In the genomic region with DNA sequence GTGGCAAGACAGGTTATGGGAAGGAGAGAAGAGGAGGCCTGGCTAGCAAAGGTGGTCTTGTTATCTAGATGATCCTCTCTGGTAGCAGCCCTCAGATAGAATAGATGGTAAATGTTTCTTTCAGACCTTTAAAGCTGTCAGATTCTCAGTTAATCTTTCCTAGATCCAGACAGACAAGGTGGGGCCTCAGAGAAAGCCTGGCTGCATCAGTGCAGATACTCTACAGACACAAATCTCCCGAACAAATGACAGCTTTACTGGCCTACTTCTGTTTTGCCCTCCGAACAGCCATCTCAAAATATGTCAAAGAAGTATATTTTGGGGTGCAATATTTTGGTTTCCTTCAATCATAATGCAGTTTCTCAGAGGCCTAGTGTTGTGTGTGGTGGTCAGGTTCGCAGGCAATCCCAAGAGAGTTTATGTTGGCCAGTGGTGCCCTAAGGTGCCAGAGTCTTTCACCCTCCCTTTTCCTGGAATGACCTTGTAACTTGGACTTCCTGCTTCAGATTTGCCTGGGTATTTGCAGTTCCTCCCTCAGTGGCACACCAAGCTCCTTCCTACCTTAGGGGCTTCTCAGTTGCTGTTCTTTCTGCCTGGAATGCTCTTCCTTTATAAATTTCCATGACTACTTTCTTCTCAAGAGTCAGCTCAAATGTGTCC, we compare ENCODE assay signal across 29 cellular contexts. TPM values are rescaled to one million over a fixed set of nuclear protein-coding genes. Genes with fewer than 3 reads are reported as not detected.
DNase-seq lines count a peak whose midpoint lies in the region; ATAC-seq lines count a peak whose summit lies in the region.
"Had no signal": no experiment of that assay in that cellular context is flagged by ENCODE, and none has a peak within 500 bp of the region (broad histone marks: within the 10 kb centered on the region; RNA-seq: fewer than 3 reads in every experiment).

No MANE protein-coding gene starts in this region.

- no peaks in the 10 kb centered on the region for H3K27me3 Mint-ChIP-seq in activated naive CD4-positive, alpha-beta T cell treated with anti-CD3 and anti-CD28 coated beads, Interleukin-2, amount 50 U/mL, for 24 hours
- H3K27me3 Mint-ChIP-seq in activated naive CD4-positive, alpha-beta T cell treated with anti-CD3 and anti-CD28 coated beads, Interleukin-2, amount 10 ng/mL, durations not matched to agents 7 days and 5 days = no peaks in the 10 kb centered on the region
- no peaks in the 10 kb centered on the region for H3K27me3 Mint-ChIP-seq in activated T-helper 17 cell treated with anti-CD3 and anti-CD28 coated beads, Interleukin-2, amount 50 U/mL, for 72 hours
- H3K27me3 Mint-ChIP-seq: brain; stimulated activated memory B cell treated with anti-CD40 and anti-IgM and Interleukin-4, amounts not matched to agents 10 μg/mL and 1 μg/mL and 100 μg/mL, for 72 hours had no signal

- peaks cover 63% of the 10 kb centered on the region for H3K4me1 Mint-ChIP-seq in activated naive CD4-positive, alpha-beta T cell treated with anti-CD3 and anti-CD28 coated beads, Interleukin-2, amount 50 U/mL, for 24 hours
- peaks cover 29% of the 10 kb centered on the region for H3K4me1 Mint-ChIP-seq in activated naive CD4-positive, alpha-beta T cell treated with anti-CD3 and anti-CD28 coated beads, Interleukin-2, amount 10 ng/mL, durations not matched to agents 7 days and 5 days
- H3K4me1 Mint-ChIP-seq in activated T-helper 17 cell treated with anti-CD3 and anti-CD28 coated beads, Interleukin-2, amount 50 U/mL, for 72 hours = peaks cover 43% of the 10 kb centered on the region
- H3K4me1 Mint-ChIP-seq: nephron had no signal

- DNase-seq in activated naive CD4-positive, alpha-beta T cell treated with anti-CD3 and anti-CD28 coated beads, Interleukin-2, amount 10 ng/mL, durations not matched to agents 7 days and 5 days = no peak
- DNase-seq in inferior parietal cortex (ENCODE audit: extremely low spot score) (peak; percentile 4), NAMALWA (ENCODE audit: low spot score) (no peak), NCI-H187 treated with DMSO at 0.1 percent for 48 hours (lab: John Stamatoyannopoulos, UW) (no peak)
- DNase-seq: activated CD4-positive, alpha-beta T cell treated with anti-CD3 and anti-CD28 coated beads for 4 hours; activated effector memory CD4-positive, alpha-beta T cell treated with anti-CD3 and anti-CD28 coated beads, Interleukin-2, amount 50 U/mL, for 16 hours; dermis blood vessel endothelial cell; EL; esophagus squamous epithelium; foreskin keratinocyte; GOT3; head of caudate nucleus; HFFc6; Kasumi-1; NCI-H1694; NCI-H524 treated with DMSO at 0.1 percent for 48 hours; PC-3; stimulated activated CD4-positive, alpha-beta T cell treated with anti-CD3 and anti-CD28 coated beads, Interleukin-15, amount 100 ng/mL, for 24 hours; stimulated activated CD4-positive, alpha-beta T cell treated with anti-CD3 and anti-CD28 coated beads, Interleukin-4, amount 100 ng/mL, for 4 hours; upper lobe of right lung had no signal

- peak overlapping the region; percentile 74 for H3K4me3 Mint-ChIP-seq in activated naive CD4-positive, alpha-beta T cell treated with anti-CD3 and anti-CD28 coated beads, Interleukin-2, amount 50 U/mL, for 24 hours
- no peak overlapping the region for H3K4me3 Mint-ChIP-seq in activated naive CD4-positive, alpha-beta T cell treated with anti-CD3 and anti-CD28 coated beads, Interleukin-2, amount 10 ng/mL, durations not matched to agents 7 days and 5 days
- H3K4me3 Mint-ChIP-seq in activated T-helper 17 cell treated with anti-CD3 and anti-CD28 coated beads, Interleukin-2, amount 50 U/mL, for 72 hours = peak overlapping the region; percentile 34
- H3K4me3 Mint-ChIP-seq: brain; HFFc6; nephron; stimulated activated memory B cell treated with anti-CD40 and anti-IgM and Interleukin-4, amounts not matched to agents 10 μg/mL and 1 μg/mL and 100 μg/mL, for 72 hours; T-helper 1 cell treated with Interleukin-12 subunit alpha and Interleukin-12 subunit beta and Interleukin-4 antibody, amounts not matched to agents 30 μg/mL and 1 μg/mL, for 36 hours had no signal

- peak overlapping the region; percentile 85 for H3K27ac Mint-ChIP-seq in activated naive CD4-positive, alpha-beta T cell treated with anti-CD3 and anti-CD28 coated beads, Interleukin-2, amount 50 U/mL, for 24 hours
- H3K27ac Mint-ChIP-seq in activated naive CD4-positive, alpha-beta T cell treated with anti-CD3 and anti-CD28 coated beads, Interleukin-2, amount 10 ng/mL, durations not matched to agents 7 days and 5 days = no peak overlapping the region
- no peak overlapping the region for H3K27ac Mint-ChIP-seq in activated T-helper 17 cell treated with anti-CD3 and anti-CD28 coated beads, Interleukin-2, amount 50 U/mL, for 72 hours
- H3K27ac Mint-ChIP-seq: brain; HFFc6; nephron; stimulated activated memory B cell treated with anti-CD40 and anti-IgM and Interleukin-4, amounts not matched to agents 10 μg/mL and 1 μg/mL and 100 μg/mL, for 72 hours; T-helper 1 cell treated with Interleukin-12 subunit alpha and Interleukin-12 subunit beta and Interleukin-4 antibody, amounts not matched to agents 30 μg/mL and 1 μg/mL, for 36 hours had no signal

- H3K27ac ChIP-seq in temporal lobe (ENCODE audit: low read depth, low read length) = peak overlapping the region; percentile 14
- H3K27ac ChIP-seq: BLaER1, esophagus squamous epithelium, foreskin keratinocyte, upper lobe of right lung had no signal

- peaks cover 4% of the 10 kb centered on the region for H3K9me3 Mint-ChIP-seq in activated naive CD4-positive, alpha-beta T cell treated with anti-CD3 and anti-CD28 coated beads, Interleukin-2, amount 50 U/mL, for 24 hours
- H3K9me3 Mint-ChIP-seq in activated naive CD4-positive, alpha-beta T cell treated with anti-CD3 and anti-CD28 coated beads, Interleukin-2, amount 10 ng/mL, durations not matched to agents 7 days and 5 days = peaks cover 5% of the 10 kb centered on the region
- peaks cover 5% of the 10 kb centered on the region for H3K9me3 Mint-ChIP-seq in activated T-helper 17 cell treated with anti-CD3 and anti-CD28 coated beads, Interleukin-2, amount 50 U/mL, for 72 hours
- H3K9me3 Mint-ChIP-seq: brain; HFFc6; nephron; T-helper 1 cell treated with Interleukin-12 subunit alpha and Interleukin-12 subunit beta and Interleukin-4 antibody, amounts not matched to agents 30 μg/mL and 1 μg/mL, for 36 hours had no signal

- H3K36me3 Mint-ChIP-seq in activated naive CD4-positive, alpha-beta T cell treated with anti-CD3 and anti-CD28 coated beads, Interleukin-2, amount 50 U/mL, for 24 hours = peaks cover 26% of the 10 kb centered on the region
- H3K36me3 Mint-ChIP-seq in activated naive CD4-positive, alpha-beta T cell treated with anti-CD3 and anti-CD28 coated beads, Interleukin-2, amount 10 ng/mL, durations not matched to agents 7 days and 5 days = peaks cover 39% of the 10 kb centered on the region
- peaks cover 27% of the 10 kb centered on the region for H3K36me3 Mint-ChIP-seq in activated T-helper 17 cell treated with anti-CD3 and anti-CD28 coated beads, Interleukin-2, amount 50 U/mL, for 72 hours (ENCODE audit: low read depth)

- CTCF ChIA-PET in activated naive CD4-positive, alpha-beta T cell treated with anti-CD3 and anti-CD28 coated beads, Interleukin-2, amount 10 ng/mL, durations not matched to agents 7 days and 5 days (lab: Charles Lee) = no interaction called here

- no peak for ATAC-seq in activated T-helper 17 cell treated with anti-CD3 and anti-CD28 coated beads, Interleukin-2, amount 50 U/mL, for 72 hours (replicated peaks)
- ATAC-seq: foreskin keratinocyte; PC-3; SK-N-SH treated with all-trans-retinoic acid at 6 μM for 48 hours; stimulated activated memory B cell treated with anti-CD40 and anti-IgM and Interleukin-4, amounts not matched to agents 10 μg/mL and 1 μg/mL and 100 μg/mL, for 72 hours; upper lobe of right lung had no signal

RNA-seq across cellular contexts. Expression of gene LRRC8B, which starts 7.0 kb away (rescaled TPM):
- 10 to 100 TPM; 16.3 to 45.8 TPM for total RNA-seq in activated T-helper 17 cell treated with anti-CD3 and anti-CD28 coated beads, Interleukin-2, amount 50 U/mL, for 72 hours
- total RNA-seq in temporal lobe = 35.4 TPM
